8 cellular contexts compared by ENCODE assay signal in the genomic region with DNA sequence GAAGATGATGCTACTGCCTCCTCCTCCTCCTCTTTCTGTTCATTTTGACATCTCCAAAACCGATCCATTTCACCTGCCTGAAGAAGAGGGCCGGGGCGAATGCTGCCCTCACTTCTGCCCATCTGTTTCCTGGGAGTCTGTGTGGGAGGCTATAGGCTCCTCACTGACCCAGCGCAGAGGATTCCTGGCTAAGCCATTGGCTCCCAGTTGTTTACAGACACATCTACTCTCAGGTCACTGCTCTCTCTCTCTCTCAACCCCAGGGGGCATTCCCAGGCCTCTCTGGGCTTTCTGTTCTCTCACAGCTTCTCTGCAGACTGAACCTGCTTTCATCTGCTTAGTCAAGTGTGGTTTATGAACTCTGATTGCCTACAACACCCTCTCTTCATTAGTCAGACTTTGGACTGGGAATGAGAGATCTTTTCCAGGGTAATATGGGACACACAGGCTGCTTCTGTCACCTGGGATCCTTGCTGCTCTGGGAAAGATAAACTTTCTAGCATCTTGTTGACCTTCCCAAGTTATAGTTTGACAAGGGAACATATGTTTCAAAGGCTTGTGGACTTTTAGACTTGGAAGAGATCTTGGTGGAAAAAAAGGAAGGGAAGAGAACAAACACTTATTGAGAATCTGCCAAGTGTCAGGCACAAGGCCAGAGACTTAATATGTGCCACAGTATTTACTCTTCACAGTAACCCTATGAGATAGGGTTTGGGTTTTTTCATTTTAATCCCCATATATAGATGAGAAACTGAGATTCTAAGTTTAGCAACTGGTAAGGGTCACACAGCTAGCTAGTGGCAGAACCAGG. TPM values are rescaled to one million over a fixed set of nuclear protein-coding genes. Genes with fewer than 3 reads are reported as not detected.
A peak's percentile ranks its signal among the peaks of the same experiment; 100 is the strongest.
DNase-seq lines count a peak whose midpoint lies in the region; ATAC-seq and TF ChIP-seq lines count a peak whose summit lies in the region.

No MANE protein-coding gene starts in this region.

- H3K4me3 ChIP-seq in kidney epithelial cell (ENCODE audit: low read depth, low read length) = no peak overlapping the region
- no peak overlapping the region for H3K4me3 ChIP-seq in suprapubic skin

- TF ChIP-seq CTCF in kidney epithelial cell (IDR thresholded peaks at IDR 0.05; ENCODE audit: insufficient read depth, low read length, poor library complexity, severe bottlenecking) (peak; percentile 13), suprapubic skin (IDR thresholded peaks at IDR 0.05) (no peak)

- intact Hi-C loops in activated naive CD4-positive, alpha-beta T cell treated with anti-CD3 and anti-CD28 coated beads for 36 hours (cut with micrococcal nuclease) = loop anchor here (1.0 to 2.0 kb wide), 3 partner anchors 23 to 261 kb away; no protein-coding TSS in a partner anchor

- no peak for TF ChIP-seq POLR2A in suprapubic skin (IDR thresholded peaks at IDR 0.05)

- peak overlapping the region; percentile 31 for H3K27ac ChIP-seq in suprapubic skin

- no peak for TF ChIP-seq EP300 in suprapubic skin (IDR thresholded peaks at IDR 0.05)

- peak; percentile 41 for DNase-seq in stimulated activated CD4-positive, alpha-beta T cell treated with anti-CD3 and anti-CD28 coated beads, Interleukin-12 subunit alpha, Interleukin-12 subunit beta, amount 100 ng/mL, for 4 hours
- DNase-seq in stimulated activated CD4-positive, alpha-beta T cell treated with anti-CD3 and anti-CD28 coated beads, Interleukin-2, amount 100 ng/mL, for 48 hours = no peak
- DNase-seq in NCI-H524 treated with DMSO at 0.1 percent for 48 hours (lab: John Stamatoyannopoulos, UW) (peak; percentile 49), kidney epithelial cell (ENCODE audit: low read depth) (peak; percentile 75), suprapubic skin (ENCODE audit: low spot score in 2 of 2) (no peak), HPDE6-E6E7 (ENCODE audit: extremely low spot score) (no peak)
- peak; percentile 88 for DNase-seq in activated naive CD4-positive, alpha-beta T cell treated with anti-CD3 and anti-CD28 coated beads for 36 hours

- WGBS in suprapubic skin = 65% methylated on average over 4 of the region's 4 CpGs

- peaks cover 53% of the 10 kb centered on the region for H3K4me1 Mint-ChIP-seq in activated naive CD4-positive, alpha-beta T cell treated with anti-CD3 and anti-CD28 coated beads for 36 hours (ENCODE audit: low read depth)

- H3K4me3 Mint-ChIP-seq in activated naive CD4-positive, alpha-beta T cell treated with anti-CD3 and anti-CD28 coated beads for 36 hours = no peak overlapping the region

- H3K27ac Mint-ChIP-seq in activated naive CD4-positive, alpha-beta T cell treated with anti-CD3 and anti-CD28 coated beads for 36 hours = peak overlapping the region; percentile 89

- H3K36me3 ChIP-seq in kidney epithelial cell (ENCODE audit: control insufficient read depth, insufficient read depth, low read length) = no peaks in the 10 kb centered on the region
- no peaks in the 10 kb centered on the region for H3K36me3 ChIP-seq in suprapubic skin

- peak; percentile 52 for ATAC-seq in HG02884 (IDR thresholded peaks at IDR 0.05; ENCODE audit: unreplicated experiment)

- no peaks in the 10 kb centered on the region for H3K9me3 ChIP-seq in suprapubic skin

- H3K4me1 ChIP-seq in suprapubic skin = peaks cover 30% of the 10 kb centered on the region

- CTCF ChIA-PET in activated naive CD4-positive, alpha-beta T cell treated with anti-CD3 and anti-CD28 coated beads for 36 hours (lab: Charles Lee) = interaction anchor here (0.7 to 1.3 kb wide), 2 partner anchors 31 to 36 kb away, joined by 3 read pairs; no protein-coding TSS in a partner anchor

- no peaks in the 10 kb centered on the region for H3K27me3 Mint-ChIP-seq in activated naive CD4-positive, alpha-beta T cell treated with anti-CD3 and anti-CD28 coated beads for 36 hours (ENCODE audit: low read depth)

- H3K36me3 Mint-ChIP-seq in activated naive CD4-positive, alpha-beta T cell treated with anti-CD3 and anti-CD28 coated beads for 36 hours (ENCODE audit: low read depth) = no peaks in the 10 kb centered on the region

- H3K27me3 ChIP-seq in kidney epithelial cell (ENCODE audit: control insufficient read depth, insufficient read depth, low read length) = no peaks in the 10 kb centered on the region
- no peaks in the 10 kb centered on the region for H3K27me3 ChIP-seq in suprapubic skin

- no peaks in the 10 kb centered on the region for H3K9me3 Mint-ChIP-seq in activated naive CD4-positive, alpha-beta T cell treated with anti-CD3 and anti-CD28 coated beads for 36 hours

RNA-seq across cellular contexts. Expression of gene USP3, which starts 30.2 kb away (rescaled TPM):
- total RNA-seq in activated naive CD4-positive, alpha-beta T cell treated with anti-CD3 and anti-CD28 coated beads for 36 hours = 10 to 100 TPM; 49.9 to 52.2 TPM
- total RNA-seq in kidney epithelial cell = 38.9 and 46.3 TPM in 2 replicates
- 100 to 1,000 TPM in 1 of 4 donors, 10 to 100 TPM in 3; 43.2 to 105 (median 48.0) TPM for total RNA-seq in suprapubic skin

Comparison
In these comparisons a context has a peak if more than half of its experiments do, and no peak if none do; other contexts are left out.
1. DNase-seq: peak in stimulated activated CD4-positive, alpha-beta T cell treated with anti-CD3 and anti-CD28 coated beads, Interleukin-12 subunit alpha, Interleukin-12 subunit beta, amount 100 ng/mL, for 4 hours (single experiment), NCI-H524 treated with DMSO at 0.1 percent for 48 hours (single experiment), activated naive CD4-positive, alpha-beta T cell treated with anti-CD3 and anti-CD28 coated beads for 36 hours (single experiment) and kidney epithelial cell (single experiment); none in stimulated activated CD4-positive, alpha-beta T cell treated with anti-CD3 and anti-CD28 coated beads, Interleukin-2, amount 100 ng/mL, for 48 hours (0 of 2), suprapubic skin (0 of 2) and HPDE6-E6E7 (single experiment).